Comparison of ENCODE assay signal across 26 cellular contexts in genomic region chr6:11631008-11631407, GRCh38.
"Had no signal": no experiment of that assay in that cellular context is flagged by ENCODE, and none has a peak within 500 bp of the region (broad histone marks: within the 10 kb centered on the region; RNA-seq: fewer than 3 reads in every experiment).

No MANE protein-coding gene starts in this region.

- ATAC-seq: activated T-cell treated with anti-CD3 and anti-CD28 coated beads, Interleukin-2, amount 50 U/mL, for 4 hours; gastroesophageal sphincter; heart left ventricle; left cardiac atrium; naive thymus-derived CD8-positive, alpha-beta T cell; psoas muscle; right cardiac atrium; stimulated activated effector memory CD8-positive, alpha-beta T cell treated with anti-CD3 and anti-CD28 coated beads, Interleukin-12 subunit alpha, Interleukin-12 subunit beta, amount 100 ng/mL, for 72 hours had no signal

- H3K36me3 ChIP-seq: gastroesophageal sphincter, heart left ventricle, neutrophil, ovary, stomach, transverse colon, vagina had no signal

- H3K27ac ChIP-seq: epithelial cell of prostate, gastroesophageal sphincter, heart left ventricle, neutrophil, ovary, psoas muscle, stomach, transverse colon, vagina had no signal

- H3K4me3 ChIP-seq: gastroesophageal sphincter, heart left ventricle, ovary, psoas muscle, stomach, transverse colon, vagina had no signal

- DNase-seq: activated CD4-positive, alpha-beta T cell treated with anti-CD3 and anti-CD28 coated beads, Interleukin-2, amount 50 U/mL, for 4 hours; activated CD8-positive, alpha-beta memory T cell treated with anti-CD3 and anti-CD28 coated beads for 24 hours; activated CD8-positive, alpha-beta memory T cell treated with anti-CD3 and anti-CD28 coated beads, Interleukin-2, amount 50 U/mL, for 4 hours; activated naive CD4-positive, alpha-beta T cell treated with Interleukin-2 at 50 U/mL for 16 hours; activated naive CD8-positive, alpha-beta T cell treated with anti-CD3 and anti-CD28 coated beads for 36 hours; activated T-cell treated with anti-CD3 and anti-CD28 coated beads, Interleukin-2, amount 50 U/mL, for 4 hours; amniotic stem cell; cerebellar nuclear complex; cortex of kidney; endodermal cell; heart left ventricle; islet precursor cell; left cardiac atrium; naive thymus-derived CD8-positive, alpha-beta T cell; ovary; psoas muscle; right cardiac atrium; stimulated activated CD4-positive, alpha-beta T cell treated with anti-CD3 and anti-CD28 coated beads, Interleukin-1b, Interleukin-23, amount 100 ng/mL, for 48 hours; stomach; T-helper 9 cell; transverse colon had no signal

- H3K9me3 ChIP-seq: gastroesophageal sphincter, heart left ventricle, neutrophil, ovary, psoas muscle, stomach, transverse colon, vagina had no signal

- H3K27me3 ChIP-seq: heart left ventricle, neutrophil, ovary, stomach, transverse colon, vagina had no signal

- H3K4me1 ChIP-seq: gastroesophageal sphincter, heart left ventricle, psoas muscle, transverse colon, vagina had no signal
